1 cellular context compared by ENCODE assay signal in genomic region chr9:26892251-26893029, GRCh38.
TF ChIP-seq lines count a peak whose summit lies in the region.

Gene CAAP1 (minus strand): TSS chr9:26892802. CDS start chr9:26892715, 87 bp downstream.

TF ChIP-seq in H1, 55 proteins besides CTCF, POLR2A, EP300 and RAD21 (continued from another document):
- TF ChIP-seq CHD7 (IDR thresholded peaks at IDR 0.05; ENCODE audit: insufficient replicate concordance, low read length) = no peak
- TF ChIP-seq CHD2 (IDR thresholded peaks at IDR 0.05; ENCODE audit: low read length) = no peak
- TF ChIP-seq RBBP5 (IDR thresholded peaks at IDR 0.05; ENCODE audit: borderline replicate concordance, low read depth, low read length) = peak; percentile 100
- no peak for TF ChIP-seq HDAC6 (IDR thresholded peaks at IDR 0.05; ENCODE audit: low read depth, low read length)
- TF ChIP-seq SP4 (IDR thresholded peaks at IDR 0.05; ENCODE audit: low read length) = peak; percentile 48; the same call in 1 of the 2 replicates
- no peak for TF ChIP-seq RNF2 (IDR thresholded peaks at IDR 0.05; ENCODE audit: borderline replicate concordance, low read depth, low read length, missing control alignments, poor library complexity, severe bottlenecking)
- no peak for TF ChIP-seq KDM1A (IDR thresholded peaks at IDR 0.05; ENCODE audit: borderline replicate concordance, low read length)
- no peak; the same call in 1 of the 2 replicates for TF ChIP-seq BRCA1 (IDR thresholded peaks at IDR 0.05; ENCODE audit: low read depth, low read length)
- peak; percentile 71; the same call in 1 of the 2 replicates for TF ChIP-seq SRF (IDR thresholded peaks at IDR 0.05; ENCODE audit: low read depth, low read length)
- 0 out of 2 replicates have a peak, but pooled peaks have one; percentile 40 for TF ChIP-seq E2F6 (IDR thresholded peaks at IDR 0.05)
- TF ChIP-seq SIX5 (IDR thresholded peaks at IDR 0.05; ENCODE audit: low read depth, low read length) = no peak
- TF ChIP-seq SUZ12 (IDR thresholded peaks at IDR 0.05; ENCODE audit: low read length) = no peak
- TF ChIP-seq NRF1 (IDR thresholded peaks at IDR 0.05; ENCODE audit: low read depth, low read length) = no peak
- no peak for TF ChIP-seq NANOG (IDR thresholded peaks at IDR 0.05; ENCODE audit: insufficient read depth, low read depth, low read length, poor library complexity, severe bottlenecking)
- TF ChIP-seq FOSL1 (IDR thresholded peaks at IDR 0.05; ENCODE audit: insufficient read depth, low read depth, low read length) = no peak
- peak; percentile 100 for TF ChIP-seq ASH2L (IDR thresholded peaks at IDR 0.05; ENCODE audit: low read length)
- no peak for TF ChIP-seq BACH1 (IDR thresholded peaks at IDR 0.05; ENCODE audit: low read length)
- TF ChIP-seq TAF7 (optimal IDR thresholded peaks at IDR 0.05; ENCODE audit: borderline replicate concordance, low read depth, low read length) = peak; percentile 87
- peak; percentile 98; the same call in 1 of the 2 replicates for TF ChIP-seq EGR1 (IDR thresholded peaks at IDR 0.05; ENCODE audit: borderline replicate concordance, low read depth, low read length)
- TF ChIP-seq SP1 (IDR thresholded peaks at IDR 0.05; ENCODE audit: low read depth, low read length) = no peak; the same call in 1 of the 2 replicates
- no peak for TF ChIP-seq ATF2 (IDR thresholded peaks at IDR 0.05; ENCODE audit: low read length)
- no peak for TF ChIP-seq SP2 (IDR thresholded peaks at IDR 0.05; ENCODE audit: low read length)
- TF ChIP-seq CHD1 (IDR thresholded peaks at IDR 0.05; ENCODE audit: low read depth, low read length) = peak; percentile 17; the same call in 1 of the 2 replicates
- no peak for TF ChIP-seq POU5F1 (IDR thresholded peaks at IDR 0.05; ENCODE audit: low read depth, low read length)
- TF ChIP-seq MAFK (IDR thresholded peaks at IDR 0.05; ENCODE audit: low read depth, low read length) = no peak
- TF ChIP-seq MAX (IDR thresholded peaks at IDR 0.05) = peak; percentile 89
- no peak for TF ChIP-seq CTBP2 (IDR thresholded peaks at IDR 0.05; ENCODE audit: borderline replicate concordance, insufficient read depth, insufficient read length, low read length)
- peak; percentile 95 for TF ChIP-seq TBP (IDR thresholded peaks at IDR 0.05; ENCODE audit: low read depth, low read length)
- TF ChIP-seq SAP30 (IDR thresholded peaks at IDR 0.05; ENCODE audit: insufficient read depth, insufficient replicate concordance, low read length) = no peak
- 0 out of 2 replicates have a peak, but pooled peaks have one; percentile 0 for TF ChIP-seq CEBPB (IDR thresholded peaks at IDR 0.05; ENCODE audit: low read depth, low read length)
- no peak for TF ChIP-seq EZH2 (IDR thresholded peaks at IDR 0.05; ENCODE audit: low read depth, low read length, severe bottlenecking)
- no peak for TF ChIP-seq CBX5 (IDR thresholded peaks at IDR 0.05; ENCODE audit: low read depth, low read length)
- peak; percentile 74 for TF ChIP-seq KDM4A (IDR thresholded peaks at IDR 0.05; ENCODE audit: low read depth, low read length, severe bottlenecking)
- no peak for TF ChIP-seq ZNF274 (IDR thresholded peaks at IDR 0.05; ENCODE audit: borderline replicate concordance, extremely low read depth, low read length)
- TF ChIP-seq GABPA (IDR thresholded peaks at IDR 0.05; ENCODE audit: borderline replicate concordance, insufficient read depth, low read length) = peak; percentile 90
- no peak for TF ChIP-seq JUN (IDR thresholded peaks at IDR 0.05; ENCODE audit: low read depth, low read length)
- TF ChIP-seq CREB1 (IDR thresholded peaks at IDR 0.05) = peak; percentile 98
- TF ChIP-seq ATF3 (IDR thresholded peaks at IDR 0.05; ENCODE audit: insufficient read depth, low read depth, low read length) = peak; percentile 69; the same call in 1 of the 2 replicates
- TF ChIP-seq RXRA (IDR thresholded peaks at IDR 0.05; ENCODE audit: insufficient read depth, low read depth, low read length) = no peak
- peak; percentile 97 for TF ChIP-seq POLR2AphosphoS5 (IDR thresholded peaks at IDR 0.05; ENCODE audit: low read depth, low read length)
- peak; percentile 24 to 90; a peak in 2 of 4 replicates for TF ChIP-seq SIN3A (conservative IDR thresholded peaks at IDR 0.05 in 1 of 2, IDR thresholded peaks at IDR 0.05 in 1 of 2; ENCODE audit: low read depth in 1 of 2, low read length in 2 of 2)
- TF ChIP-seq HDAC2 (IDR thresholded peaks at IDR 0.05; ENCODE audit: borderline replicate concordance in 1 of 2, low read depth in 2 of 2, low read length in 2 of 2) = peak in 1 of 2 experiments; percentile 38; a peak in 1 of 4 replicates
- peak; percentile 79 for TF ChIP-seq KDM5A (IDR thresholded peaks at IDR 0.05; ENCODE audit: low read length)
- TF ChIP-seq BCL11A (IDR thresholded peaks at IDR 0.05; ENCODE audit: low read depth in 2 of 2, low read length in 2 of 2) = no peak
- TF ChIP-seq RFX5 (IDR thresholded peaks at IDR 0.05; ENCODE audit: borderline replicate concordance, low read depth, low read length) = no peak
- no peak for TF ChIP-seq USF2 (IDR thresholded peaks at IDR 0.05; ENCODE audit: low read length)
- TF ChIP-seq JUND (IDR thresholded peaks at IDR 0.05; ENCODE audit: low read length) = no peak
- TF ChIP-seq GTF2F1 (IDR thresholded peaks at IDR 0.05; ENCODE audit: borderline replicate concordance, low read depth, low read length) = peak; percentile 77
- peak; percentile 97 for TF ChIP-seq TAF1 (IDR thresholded peaks at IDR 0.05; ENCODE audit: low read depth, low read length)
- TF ChIP-seq TEAD4 (IDR thresholded peaks at IDR 0.05; ENCODE audit: low read depth, low read length) = no peak
- TF ChIP-seq SIRT6 (IDR thresholded peaks at IDR 0.05; ENCODE audit: low read length) = no peak
